ENCODE assay signal across 8 cellular contexts in genomic region chr19:37370880-37371661, GRCh38. TPM values are rescaled to one million over a fixed set of nuclear protein-coding genes. Genes with fewer than 3 reads are reported as not detected.
DNase-seq lines count a peak whose midpoint lies in the region; ATAC-seq and TF ChIP-seq lines count a peak whose summit lies in the region.

TSS of gene ZNF527 (plus strand) at chr19:37371099. CDS start at chr19:37374199, 3,100 bp downstream.

- H2BK120ac ChIP-seq in H9 (ENCODE audit: low read depth, low read length, poor library complexity, severe bottlenecking), result no peak within 1 kb of the TSS

- no peaks in the 10 kb centered on the region for H3K79me2 ChIP-seq in H9 (ENCODE audit: insufficient read depth, low read length)
- H3K79me2 ChIP-seq in neural cell (replicated peaks; ENCODE audit: insufficient read depth, low read length), result no peaks in the 10 kb centered on the region

- TF ChIP-seq CTCF in H9 (conservative IDR thresholded peaks at IDR 0.05) (no peak), foreskin fibroblast (IDR thresholded peaks at IDR 0.05; ENCODE audit: low read depth, low read length) (no peak), neural cell (IDR thresholded peaks at IDR 0.05; ENCODE audit: poor library complexity, severe bottlenecking) (peak; percentile 36)

- H3K23me2 ChIP-seq in H9 (ENCODE audit: insufficient read length, low read depth, low read length, poor library complexity, severe bottlenecking), result peaks cover 3% of the 10 kb centered on the region

- H3K4me1 Mint-ChIP-seq in H9, result peaks cover 8 to 11% of the 10 kb centered on the region in 2 experiments
- H3K4me1 Mint-ChIP-seq in stimulated activated naive CD8-positive, alpha-beta T cell treated with anti-CD3 and anti-CD28 coated beads, Interleukin-15, amount 100 ng/mL, for 72 hours, result peaks cover 15% of the 10 kb centered on the region

- no peak within 1 kb of the TSS for H2AK5ac ChIP-seq in H9 (ENCODE audit: insufficient read length, low read length)

- no peak within 1 kb of the TSS for H3K4ac ChIP-seq in H9 (ENCODE audit: low read depth, low read length)

- H3F3A ChIP-seq in neural cell (ENCODE audit: insufficient read depth, low read length, poor library complexity, severe bottlenecking), result no peaks in the 10 kb centered on the region

- H4K91ac ChIP-seq in H9 (ENCODE audit: insufficient read length, low read depth, low read length), result no peak within 1 kb of the TSS

- no peaks in the 10 kb centered on the region for H3K9me2 ChIP-seq in neural cell (ENCODE audit: insufficient read depth, low read length)

- no peaks in the 10 kb centered on the region for H3K79me1 ChIP-seq in H9 (ENCODE audit: insufficient read depth, low read depth, low read length, poor library complexity, severe bottlenecking)

- peak within 1 kb of the TSS; percentile 88 to 99 (median 92); a peak in 5 of 7 replicates for H3K27ac Mint-ChIP-seq in H9
- H3K27ac Mint-ChIP-seq in stimulated activated naive CD8-positive, alpha-beta T cell treated with anti-CD3 and anti-CD28 coated beads, Interleukin-15, amount 100 ng/mL, for 72 hours, result peak within 1 kb of the TSS; percentile 94 to 98

- H3K9me3 Mint-ChIP-seq in H9, result peaks cover 6 to 18% of the 10 kb centered on the region in 2 experiments
- peaks cover 14 to 15% of the 10 kb centered on the region in 2 donors for H3K9me3 Mint-ChIP-seq in stimulated activated naive CD8-positive, alpha-beta T cell treated with anti-CD3 and anti-CD28 coated beads, Interleukin-15, amount 100 ng/mL, for 72 hours

- H2AFZ ChIP-seq in H9 (ENCODE audit: low read length) (peak within 1 kb of the TSS; percentile 89), neural cell (ENCODE audit: low read depth, low read length) (peak within 1 kb of the TSS; percentile 84)

- no CpG with 5 or more reads among the region's 58 CpGs for WGBS in H9 (ENCODE audit: extremely low coverage, insufficient read length, low lambda C conversion rate)

- no peaks in the 10 kb centered on the region for H3K27me3 ChIP-seq in H9 (ENCODE audit: insufficient read depth, low read length)
- no peaks in the 10 kb centered on the region for H3K27me3 ChIP-seq in MG63
- no peaks in the 10 kb centered on the region for H3K27me3 ChIP-seq in neural cell (ENCODE audit: insufficient read depth, low read depth, low read length)

- peaks cover 5% of the 10 kb centered on the region for H3K9me3 ChIP-seq in H9 (ENCODE audit: control insufficient read depth, low read depth, low read length)
- H3K9me3 ChIP-seq in MG63, result peaks cover 26% of the 10 kb centered on the region
- no peaks in the 10 kb centered on the region for H3K9me3 ChIP-seq in neural cell (ENCODE audit: low read length)

- H3K56ac ChIP-seq in H9 (ENCODE audit: insufficient read length, low read depth, low read length), result no peak within 1 kb of the TSS

- no peak within 1 kb of the TSS for H4K8ac ChIP-seq in H9 (replicated peaks; ENCODE audit: insufficient read length, low read depth, low read length)

- H3T11ph ChIP-seq in H9 (ENCODE audit: low read length), result no peak within 1 kb of the TSS

- H3K27ac ChIP-seq in H9 (ENCODE audit: insufficient read length, low read depth, low read length), result no peak within 1 kb of the TSS
- H3K27ac ChIP-seq in neural cell (ENCODE audit: low read length), result peak within 1 kb of the TSS; percentile 83

- H3K14ac ChIP-seq in H9 (ENCODE audit: insufficient read depth, low read length), result peak within 1 kb of the TSS; percentile 77; the same call in 1 of the 2 replicates

- peak within 1 kb of the TSS; percentile 79 for H3K9ac ChIP-seq in H9 (ENCODE audit: extremely low read depth, insufficient read length, low read length)
- peak within 1 kb of the TSS; percentile 82 for H3K9ac ChIP-seq in neural cell (ENCODE audit: low read length)

- no peaks in the 10 kb centered on the region; the same call in 1 of the 2 replicates for H3K4me1 ChIP-seq in H9 (ENCODE audit: insufficient read depth, low read length)

- DNase-seq in G401 (ENCODE audit: low spot score) (peak; percentile 97), H9 (peak; percentile 98), MG63 (peak; percentile 97), SHP77 treated with DMSO at 0.1 percent for 48 hours (lab: John Stamatoyannopoulos, UW) (peak; percentile 96), foreskin fibroblast (peak; percentile 97 to 99)
- DNase-seq in activated gamma-delta T cell treated with anti-CD3 and anti-CD28 coated beads, Interleukin-2, amount 50 U/mL, for 16 hours (ENCODE audit: low read depth), result peak; percentile 93
- DNase-seq in stimulated activated naive CD8-positive, alpha-beta T cell treated with anti-CD3 and anti-CD28 coated beads, Interleukin-15, amount 100 ng/mL, for 72 hours, result peak; percentile 96 to 98

- H2BK20ac ChIP-seq in H9 (ENCODE audit: low read depth, low read length, poor library complexity, severe bottlenecking), result no peak within 1 kb of the TSS

- no peaks in the 10 kb centered on the region for H4K20me1 ChIP-seq in H9 (ENCODE audit: control insufficient read depth, insufficient read depth, insufficient read length)
- H4K20me1 ChIP-seq in neural cell (ENCODE audit: insufficient read depth), result no peaks in the 10 kb centered on the region

- H2BK5ac ChIP-seq in H9 (ENCODE audit: insufficient read length, low read length), result no peak within 1 kb of the TSS

- H3K18ac ChIP-seq in H9 (ENCODE audit: insufficient read length, low read depth, low read length), result peak within 1 kb of the TSS; percentile 51

- H3K4me3 ChIP-seq in MG63, result peak within 1 kb of the TSS; percentile 85
- H3K4me3 ChIP-seq in foreskin fibroblast (ENCODE audit: low read depth in 1 of 2, low read length in 2 of 2), result peak within 1 kb of the TSS; percentile 87 to 98
- peak within 1 kb of the TSS; percentile 67 for H3K4me3 ChIP-seq in neural cell (ENCODE audit: low read length)

- H4K5ac ChIP-seq in H9 (ENCODE audit: insufficient read length, low read depth, low read length), result no peak within 1 kb of the TSS

- peaks cover 0 to 6% (median 0%) of the 10 kb centered on the region in 3 experiments; a peak in 5 of 7 replicates for H3K36me3 Mint-ChIP-seq in H9 (ENCODE audit: insufficient read depth in 1 of 3, low read depth in 3 of 3)

- H3K36me3 ChIP-seq in MG63, result peaks cover 28% of the 10 kb centered on the region
- H3K36me3 ChIP-seq in neural cell (ENCODE audit: insufficient read depth, low read length), result peaks cover 22% of the 10 kb centered on the region

- no peak within 1 kb of the TSS for H3K23ac ChIP-seq in H9 (ENCODE audit: insufficient read length, low read depth, low read length)

- H3K27me3 Mint-ChIP-seq in H9 (ENCODE audit: low read depth), result no peaks in the 10 kb centered on the region; the same call in 1 of the 2 replicates
- no peaks in the 10 kb centered on the region for H3K27me3 Mint-ChIP-seq in stimulated activated naive CD8-positive, alpha-beta T cell treated with anti-CD3 and anti-CD28 coated beads, Interleukin-15, amount 100 ng/mL, for 72 hours

- peak within 1 kb of the TSS; percentile 82 to 89 for H3K4me3 Mint-ChIP-seq in H9
- H3K4me3 Mint-ChIP-seq in stimulated activated naive CD8-positive, alpha-beta T cell treated with anti-CD3 and anti-CD28 coated beads, Interleukin-15, amount 100 ng/mL, for 72 hours, result peak within 1 kb of the TSS; percentile 90 to 99

- TF ChIP-seq EP300 in neural cell (conservative IDR thresholded peaks at IDR 0.05; ENCODE audit: poor library complexity, severe bottlenecking), result peak; percentile 34

- H2BK12ac ChIP-seq in H9 (ENCODE audit: insufficient read length, low read depth, low read length), result no peak within 1 kb of the TSS

- TF ChIP-seq RAD21 in neural cell (conservative IDR thresholded peaks at IDR 0.05), result no peak

- no peak within 1 kb of the TSS for H2BK15ac ChIP-seq in H9 (ENCODE audit: low read depth, low read length)

- H3K4me2 ChIP-seq in H9 (ENCODE audit: insufficient read depth, insufficient read length, low read length), result peak within 1 kb of the TSS; percentile 90
- peak within 1 kb of the TSS; percentile 57 for H3K4me2 ChIP-seq in neural cell (ENCODE audit: low read length)

- peak; percentile 96 for ATAC-seq in stimulated activated naive CD8-positive, alpha-beta T cell treated with anti-CD3 and anti-CD28 coated beads, Interleukin-15, amount 100 ng/mL, for 72 hours

- in situ Hi-C loops in G401 (cut with HindIII; ENCODE audit: low sequenced_read_pairs), result no loop called here

TF ChIP-seq in neural cell, 6 proteins besides CTCF, POLR2A, EP300 and RAD21:
- peak; percentile 93 for TF ChIP-seq TAF1 (IDR thresholded peaks at IDR 0.05; ENCODE audit: low read depth)
- TF ChIP-seq REST (IDR thresholded peaks at IDR 0.05; ENCODE audit: borderline replicate concordance), result peak; percentile 84
- peak; percentile 72 for TF ChIP-seq MXI1 (conservative IDR thresholded peaks at IDR 0.05; ENCODE audit: poor library complexity, severe bottlenecking)
- peak; percentile 58 for TF ChIP-seq SMC3 (conservative IDR thresholded peaks at IDR 0.05; ENCODE audit: poor library complexity)
- TF ChIP-seq EZH2 (IDR thresholded peaks at IDR 0.05; ENCODE audit: borderline replicate concordance, insufficient read depth, low read length, poor library complexity, severe bottlenecking), result no peak
- peak; percentile 96 for TF ChIP-seq POLR2AphosphoS5 (IDR thresholded peaks at IDR 0.05)

RNA-seq across cellular contexts. Expression of gene ZNF527, which starts in this region (rescaled TPM):
- 1.9 and 8.8 TPM in 2 replicates for total RNA-seq in G401 (2014; rRNA removed; shearing (Covaris generic))
- total RNA-seq in H9 (2021), result 5.2 and 6.1 TPM in 2 replicates
- total RNA-seq in MG63 (2014; rRNA removed; shearing (Covaris generic); ENCODE audit: low replicate concordance), result 3.4 and 5.9 TPM in 2 replicates
- polyA plus RNA-seq in neural cell, result 13.6 and 18.6 TPM in 2 replicates
- polyA minus RNA-seq in neural cell, result 31.9 and 36.5 TPM in 2 replicates
